Comparison of ENCODE assay signal across 29 cellular contexts in the genomic region with DNA sequence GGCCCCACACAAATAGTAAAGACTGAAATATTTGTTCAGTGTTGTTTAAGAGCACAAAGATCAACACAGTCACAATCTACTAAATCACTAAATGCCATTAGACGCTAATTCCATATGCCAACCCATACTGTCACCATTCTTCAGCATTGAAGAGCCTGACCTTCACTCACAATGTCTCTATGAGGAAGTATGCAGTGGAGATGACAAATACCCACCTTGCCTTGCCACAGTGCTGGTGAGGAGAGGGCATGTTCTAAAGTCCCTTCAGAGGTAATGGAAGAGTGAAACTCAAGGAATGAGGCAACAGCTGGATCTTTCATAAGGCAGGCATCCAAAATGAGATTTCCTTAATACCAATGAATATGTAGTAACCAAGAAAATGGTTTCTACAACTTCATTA. TPM values are rescaled to one million over a fixed set of nuclear protein-coding genes. Genes with fewer than 3 reads are reported as not detected.
"Had no signal": no experiment of that assay in that cellular context is flagged by ENCODE, and none has a peak within 500 bp of the region (broad histone marks: within the 10 kb centered on the region; RNA-seq: fewer than 3 reads in every experiment).

No MANE protein-coding gene starts in this region.

- H3K4me3 ChIP-seq: hepatocyte, left ventricle myocardium inferior, lung, pancreas, prostate gland, stomach, testis, thyroid gland, transverse colon, upper lobe of left lung, vagina had no signal

- H3K27ac ChIP-seq: hepatocyte, left ventricle myocardium inferior, pancreas, prostate gland, stomach, testis, thyroid gland, transverse colon, upper lobe of left lung, vagina had no signal

- H3K4me1 Mint-ChIP-seq: mesothelial cell of epicardium; naive B cell; natural killer cell; stimulated activated naive B cell treated with anti-CD40 and anti-IgM and Interleukin-4, amounts not matched to agents 10 μg/mL and 1 μg/mL and 100 μg/mL, for 72 hours had no signal

- ATAC-seq: left cardiac atrium; natural killer cell; pancreas; right cardiac atrium; stimulated activated naive CD8-positive, alpha-beta T cell treated with anti-CD3 and anti-CD28 coated beads, Interleukin-15, Interleukin-2, amounts not matched to agents 100 U/mL and 50 U/mL, for 24 hours had no signal

- H3K27me3 ChIP-seq: hepatocyte, stomach, testis, thyroid gland, transverse colon, upper lobe of left lung, vagina had no signal

- H3K79me2 ChIP-seq: hepatocyte had no signal

- H3K36me3 Mint-ChIP-seq: naive B cell, natural killer cell had no signal

- H3K9me3 Mint-ChIP-seq: mesothelial cell of epicardium; naive B cell; natural killer cell; stimulated activated naive B cell treated with anti-CD40 and anti-IgM and Interleukin-4, amounts not matched to agents 10 μg/mL and 1 μg/mL and 100 μg/mL, for 72 hours had no signal

- H3K27ac Mint-ChIP-seq: mesothelial cell of epicardium; natural killer cell; stimulated activated naive B cell treated with anti-CD40 and anti-IgM and Interleukin-4, amounts not matched to agents 10 μg/mL and 1 μg/mL and 100 μg/mL, for 72 hours had no signal

- H3K9me3 ChIP-seq: left ventricle myocardium inferior, pancreas, prostate gland, stomach, testis, thyroid gland, transverse colon, upper lobe of left lung, vagina had no signal

- H3K36me3 ChIP-seq: left ventricle myocardium inferior, pancreas, prostate gland, thyroid gland, transverse colon, upper lobe of left lung, vagina had no signal

- DNase-seq: kidney glomerular epithelial cell; left cardiac atrium; left ventricle myocardium inferior; mesendoderm; naive B cell; natural killer cell; nucleus accumbens; pancreas; posterior cingulate gyrus; retina; right cardiac atrium; stimulated activated CD4-positive, alpha-beta T cell treated with anti-CD3 and anti-CD28 coated beads, Interleukin-12 subunit alpha, Interleukin-12 subunit beta, amount 100 ng/mL, for 4 hours; stimulated activated CD4-positive, alpha-beta T cell treated with anti-CD3 and anti-CD28 coated beads, Interleukin-15, amount 100 ng/mL, for 24 hours; stimulated activated CD4-positive, alpha-beta T cell treated with anti-CD3 and anti-CD28 coated beads, Interleukin-2, amount 100 ng/mL, for 24 hours; stimulated activated CD4-positive, alpha-beta T cell treated with anti-CD3 and anti-CD28 coated beads, Interleukin-4, amount 100 ng/mL, for 1 hour; stimulated activated naive B cell treated with anti-CD40 and anti-IgM and Interleukin-4, amounts not matched to agents 10 μg/mL and 1 μg/mL and 100 μg/mL, for 72 hours; stimulated activated naive CD8-positive, alpha-beta T cell treated with anti-CD3 and anti-CD28 coated beads, Interleukin-15, Interleukin-2, amounts not matched to agents 100 U/mL and 50 U/mL, for 24 hours; stomach; testis; thyroid gland; transverse colon; upper lobe of left lung had no signal

- H3K4me1 ChIP-seq: left ventricle myocardium inferior, pancreas, prostate gland, stomach, testis, thyroid gland, transverse colon, upper lobe of left lung, vagina had no signal

- H3K4me2 ChIP-seq: hepatocyte had no signal

- H2AFZ ChIP-seq: hepatocyte had no signal

- H3K4me3 Mint-ChIP-seq: mesothelial cell of epicardium; naive B cell; natural killer cell; stimulated activated naive B cell treated with anti-CD40 and anti-IgM and Interleukin-4, amounts not matched to agents 10 μg/mL and 1 μg/mL and 100 μg/mL, for 72 hours had no signal

- FAIRE-seq: keratinocyte, pancreas had no signal

RNA-seq across cellular contexts. Expression of a gene that starts 50.4 kb away (rescaled TPM):
- total RNA-seq: hepatocyte, left cardiac atrium, lung, natural killer cell, pancreas, prostate gland, right cardiac atrium, stomach, thyroid gland, transverse colon, upper lobe of left lung, vagina had no signal
- polyA plus RNA-seq: hepatocyte, keratinocyte, stomach, urinary bladder had no signal
